ENCODE assay signal across 8 cellular contexts in the genomic region with DNA sequence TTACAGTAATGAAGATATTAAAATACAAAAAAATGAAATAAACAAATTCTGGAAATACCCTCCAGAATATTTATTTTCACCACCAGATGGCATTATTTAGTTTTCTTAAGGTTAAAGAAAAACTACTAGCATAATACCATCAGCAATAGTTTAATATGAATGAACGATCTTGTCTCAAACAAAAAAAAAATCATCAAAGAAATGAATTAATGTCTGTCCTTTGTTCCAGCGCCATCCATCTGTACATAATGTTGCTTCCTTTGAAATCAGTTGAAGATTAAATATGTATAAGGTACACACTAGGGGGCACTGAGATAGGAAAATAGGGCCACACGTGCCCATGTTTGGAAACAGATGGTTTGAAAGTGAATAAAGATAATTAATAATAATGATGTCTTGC.
DNase-seq lines count a peak whose midpoint lies in the region; ATAC-seq and TF ChIP-seq lines count a peak whose summit lies in the region.

No MANE protein-coding gene starts in this region.

- H3F3A ChIP-seq in PC-9 (ENCODE audit: insufficient read depth, low read depth): no peaks in the 10 kb centered on the region

- H3K36me3 ChIP-seq in PC-9 (ENCODE audit: low read depth) (no peaks in the 10 kb centered on the region), tibial nerve (no peaks in the 10 kb centered on the region)

- intact Hi-C loops in PC-9 (cut with micrococcal nuclease; ENCODE audit: unreplicated experiment): loop anchor here (2.0 to 5.0 kb wide), 4 partner anchors 174 to 894 kb away; partner anchors contain the start of gene PAM

- no peaks in the 10 kb centered on the region for H3K9me3 ChIP-seq in PC-9 (ENCODE audit: insufficient read depth, low read depth)
- H3K9me3 ChIP-seq in tibial nerve: no peaks in the 10 kb centered on the region

- H2AFZ ChIP-seq in PC-9: no peak overlapping the region

- no peak overlapping the region for H3K4me2 ChIP-seq in PC-9

- H3K79me2 ChIP-seq in PC-9 (ENCODE audit: low read depth): no peaks in the 10 kb centered on the region

- H3K4me3 ChIP-seq in PC-9 (no peak overlapping the region), tibial nerve (no peak overlapping the region)

- POLR2A ChIA-PET in PC-9 (lab: Charles Lee; ENCODE audit: unreplicated experiment): no interaction called here

- DNase-seq in PC-9 (no peak), fibroblast of peridontal ligament (ENCODE audit: extremely low read depth) (peak; percentile 58), tibial nerve (ENCODE audit: low spot score in 2 of 2) (no peak)
- no peak for DNase-seq in stimulated activated naive CD4-positive, alpha-beta T cell treated with Interleukin-2 at 50 U/mL for 16 hours (lab: John Stamatoyannopoulos, UW)

- BruUV-seq in PC-9 (replicated peaks; lab: Mats Ljungman, UMichigan): no TSS peak

- H3K27ac ChIP-seq in C4-2B: no peak overlapping the region
- H3K27ac ChIP-seq in PC-9: no peak overlapping the region
- no peak overlapping the region for H3K27ac ChIP-seq in tibial nerve

- no peak for TF ChIP-seq POLR2A in tibial nerve (IDR thresholded peaks at IDR 0.05)

- 17 to 25% methylated on average over 3 of the region's 3 CpGs for WGBS in tibial nerve, 2 donors

- CTCF ChIA-PET in PC-9 (lab: Charles Lee): interaction anchor here (0.7 to 1.4 kb wide), 2 partner anchors 406 to 556 kb away, joined by 3 to 7 read pairs; no protein-coding TSS in a partner anchor

- peak; percentile 68 for TF ChIP-seq CTCF in C4-2B (conservative IDR thresholded peaks at IDR 0.05)
- TF ChIP-seq CTCF in PC-9 (conservative IDR thresholded peaks at IDR 0.05): peak; percentile 74
- peak; percentile 18 to 56 (median 36) for TF ChIP-seq CTCF in tibial nerve (IDR thresholded peaks at IDR 0.05)

- no peak for TF ChIP-seq EP300 in tibial nerve (IDR thresholded peaks at IDR 0.05)

- H3K9me2 ChIP-seq in PC-9 (ENCODE audit: insufficient read depth): no peaks in the 10 kb centered on the region

- no peaks in the 10 kb centered on the region for H3K4me1 ChIP-seq in PC-9 (replicated peaks; ENCODE audit: insufficient read depth)
- H3K4me1 ChIP-seq in tibial nerve: peaks cover 0 to 6% (median 0%) of the 10 kb centered on the region in 4 donors

- no peaks in the 10 kb centered on the region for H4K20me1 ChIP-seq in PC-9 (ENCODE audit: insufficient read depth)

- H3K27me3 ChIP-seq in PC-9 (ENCODE audit: insufficient read depth, low read depth) (no peaks in the 10 kb centered on the region), tibial nerve (no peaks in the 10 kb centered on the region)

- ATAC-seq in HG03354 (IDR thresholded peaks at IDR 0.05; ENCODE audit: poor library complexity, severe bottlenecking, unreplicated experiment) (peak; percentile 44), GM21825 (IDR thresholded peaks at IDR 0.05; ENCODE audit: unreplicated experiment) (no peak), HG03095 (IDR thresholded peaks at IDR 0.05; ENCODE audit: unreplicated experiment) (no peak)
